ENCODE assay signal across 16 cellular contexts in genomic region chr1:7427901-7428300, GRCh38.
"Had no signal": no experiment of that assay in that cellular context is flagged by ENCODE, and none has a peak within 500 bp of the region (broad histone marks: within the 10 kb centered on the region; RNA-seq: fewer than 3 reads in every experiment).

No MANE protein-coding gene starts in this region.

- ATAC-seq: activated CD8-positive, alpha-beta T cell treated with anti-CD3 and anti-CD28 coated beads for 36 hours; left lung; naive thymus-derived CD4-positive, alpha-beta T cell; stimulated activated naive CD8-positive, alpha-beta T cell treated with anti-CD3 and anti-CD28 coated beads, Interleukin-15, Interleukin-2, amounts not matched to agents 100 U/mL and 50 U/mL, for 24 hours; T-cell had no signal

- H3K36me3 Mint-ChIP-seq: naive thymus-derived CD4-positive, alpha-beta T cell; T-cell had no signal

- H3K4me1 Mint-ChIP-seq: activated B cell treated with CpG ODN at 0.5 μM for 24 hours, T-cell had no signal

- DNase-seq: activated B cell treated with CpG ODN at 0.5 μM for 24 hours; activated CD4-positive, alpha-beta T cell treated with anti-CD3 and anti-CD28 coated beads for 4 hours; activated CD8-positive, alpha-beta T cell treated with anti-CD3 and anti-CD28 coated beads for 36 hours; activated naive CD4-positive, alpha-beta T cell treated with anti-CD3 and anti-CD28 coated beads for 36 hours; activated T-cell treated with anti-CD3 and anti-CD28 coated beads, Interleukin-2, amount 50 U/mL, for 24 hours; effector CD8-positive, alpha-beta T cell; esophagus squamous epithelium; islet precursor cell; left lung; mesendoderm; SK-N-SH; stimulated activated naive CD8-positive, alpha-beta T cell treated with anti-CD3 and anti-CD28 coated beads, Interleukin-15, Interleukin-2, amounts not matched to agents 100 U/mL and 50 U/mL, for 24 hours; substantia nigra; T-cell; tibial artery had no signal

- H3K4me3 Mint-ChIP-seq: activated B cell treated with CpG ODN at 0.5 μM for 24 hours; activated CD8-positive, alpha-beta T cell treated with anti-CD3 and anti-CD28 coated beads for 36 hours; activated naive CD4-positive, alpha-beta T cell treated with anti-CD3 and anti-CD28 coated beads for 36 hours; activated T-cell treated with anti-CD3 and anti-CD28 coated beads, Interleukin-2, amount 50 U/mL, for 24 hours; naive thymus-derived CD4-positive, alpha-beta T cell; T-cell had no signal

- H3K27me3 Mint-ChIP-seq: activated B cell treated with CpG ODN at 0.5 μM for 24 hours; activated CD8-positive, alpha-beta T cell treated with anti-CD3 and anti-CD28 coated beads for 36 hours; T-cell had no signal

- H3K9me3 Mint-ChIP-seq: activated B cell treated with CpG ODN at 0.5 μM for 24 hours; activated CD8-positive, alpha-beta T cell treated with anti-CD3 and anti-CD28 coated beads for 36 hours; activated naive CD4-positive, alpha-beta T cell treated with anti-CD3 and anti-CD28 coated beads for 36 hours; activated T-cell treated with anti-CD3 and anti-CD28 coated beads, Interleukin-2, amount 50 U/mL, for 24 hours; T-cell had no signal

- H3K27ac Mint-ChIP-seq: activated B cell treated with CpG ODN at 0.5 μM for 24 hours; activated CD8-positive, alpha-beta T cell treated with anti-CD3 and anti-CD28 coated beads for 36 hours; activated naive CD4-positive, alpha-beta T cell treated with anti-CD3 and anti-CD28 coated beads for 36 hours; activated T-cell treated with anti-CD3 and anti-CD28 coated beads, Interleukin-2, amount 50 U/mL, for 24 hours; naive thymus-derived CD4-positive, alpha-beta T cell; T-cell had no signal
